In the genomic region with DNA sequence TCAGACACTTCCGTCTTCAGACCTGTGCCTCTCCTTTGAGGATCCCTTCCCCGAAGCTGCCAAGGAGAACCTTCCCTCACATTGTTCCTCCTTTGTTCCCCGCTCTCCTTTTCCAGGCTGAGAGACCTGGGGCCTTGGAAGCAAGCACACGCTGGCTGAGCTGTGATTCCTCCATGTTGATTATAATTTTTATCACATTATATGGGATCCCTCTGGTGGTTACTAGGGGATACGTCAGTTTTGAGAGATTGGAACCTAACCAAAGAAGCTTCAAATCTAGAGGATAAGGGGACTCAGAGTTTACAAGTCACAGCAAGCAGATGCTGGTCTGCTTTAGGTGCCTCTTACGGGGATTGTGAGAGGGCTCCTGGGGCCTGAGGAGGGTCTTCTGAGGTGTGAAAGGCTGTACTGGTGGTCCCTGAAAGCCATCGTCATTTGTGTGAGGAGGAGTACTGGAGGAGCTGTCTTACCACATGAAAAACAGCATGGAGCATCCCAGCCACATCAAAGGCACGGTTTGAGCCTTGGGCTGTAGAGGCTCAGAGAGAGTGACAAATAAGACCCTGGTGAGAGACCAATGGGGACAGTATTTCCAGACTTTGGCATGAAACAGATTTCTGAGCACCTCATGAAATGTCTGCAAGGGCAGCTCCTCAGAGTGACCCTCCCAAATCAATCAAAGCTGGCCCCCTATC, we compare ENCODE assay signal across 8 cellular contexts.
DNase-seq lines count a peak whose midpoint lies in the region; ATAC-seq and TF ChIP-seq lines count a peak whose summit lies in the region.

No MANE protein-coding gene starts in this region.

- no peak overlapping the region for H3K4me3 Mint-ChIP-seq in stimulated activated naive CD8-positive, alpha-beta T cell treated with anti-CD3 and anti-CD28 coated beads, Interleukin-15, amount 100 ng/mL, for 72 hours

- H3K36me3 ChIP-seq in heart left ventricle (no peaks in the 10 kb centered on the region), testis (ENCODE audit: low read depth, missing control alignments) (no peaks in the 10 kb centered on the region)

- H3K27me3 ChIP-seq in heart left ventricle (no peaks in the 10 kb centered on the region), testis (no peaks in the 10 kb centered on the region)

- peak overlapping the region; percentile 72 to 78 for H3K27ac Mint-ChIP-seq in stimulated activated naive CD8-positive, alpha-beta T cell treated with anti-CD3 and anti-CD28 coated beads, Interleukin-15, amount 100 ng/mL, for 72 hours

- intact Hi-C loops in heart left ventricle (cut with DNase I) (loop anchor here in 1 of 10 donors (5.0 kb wide), 1 partner anchor 233 kb away; no protein-coding TSS in a partner anchor), testis (cut with DNase I; ENCODE audit: low total_unique reads) (no loop called here)

- H3K9me3 ChIP-seq in heart left ventricle (no peaks in the 10 kb centered on the region), testis (no peaks in the 10 kb centered on the region)

- H3K27ac ChIP-seq in heart left ventricle (no peak overlapping the region), testis (no peak overlapping the region)

- TF ChIP-seq CTCF in heart left ventricle (IDR thresholded peaks at IDR 0.05) (peak in 9 of 12 donors; percentile 17 to 48 (median 32)), testis (IDR thresholded peaks at IDR 0.05) (peak; percentile 44 to 52 (median 50))

- H3K4me3 ChIP-seq in heart left ventricle = no peak overlapping the region
- no peak overlapping the region for H3K4me3 ChIP-seq in testis

- peaks cover 8% of the 10 kb centered on the region for H3K4me1 Mint-ChIP-seq in stimulated activated naive CD8-positive, alpha-beta T cell treated with anti-CD3 and anti-CD28 coated beads, Interleukin-15, amount 100 ng/mL, for 72 hours

- TF ChIP-seq POLR2A in heart left ventricle (IDR thresholded peaks at IDR 0.05) (no peak), testis (IDR thresholded peaks at IDR 0.05) (no peak)

- H3K27me3 Mint-ChIP-seq in stimulated activated naive CD8-positive, alpha-beta T cell treated with anti-CD3 and anti-CD28 coated beads, Interleukin-15, amount 100 ng/mL, for 72 hours = no peaks in the 10 kb centered on the region

- H3K9me3 Mint-ChIP-seq in stimulated activated naive CD8-positive, alpha-beta T cell treated with anti-CD3 and anti-CD28 coated beads, Interleukin-15, amount 100 ng/mL, for 72 hours = no peaks in the 10 kb centered on the region

- WGBS in heart left ventricle, 4 donors = 69 to 76% (median 72%) methylated on average over 8 of the region's 8 CpGs
- WGBS in testis, 2 donors = 59 to 64% methylated on average over 8 of the region's 8 CpGs

- H3K4me1 ChIP-seq in heart left ventricle (peaks cover 0 to 26% (median 0%) of the 10 kb centered on the region in 12 donors), testis (peaks cover 4% of the 10 kb centered on the region)

- DNase-seq in stimulated activated naive CD8-positive, alpha-beta T cell treated with anti-CD3 and anti-CD28 coated beads, Interleukin-15, amount 100 ng/mL, for 72 hours = no peak
- no peak for DNase-seq in stimulated activated naive CD8-positive, alpha-beta T cell treated with anti-CD3 and anti-CD28 coated beads, Interleukin-15, Interleukin-2, amounts not matched to agents 100 U/mL and 50 U/mL, for 24 hours
- DNase-seq in RPMI7951 (ENCODE audit: low read depth) (peak; percentile 58), heart left ventricle (no peak), testis (peak; percentile 23), iPS-NIHi11 (ENCODE audit: low spot score) (no peak)
- DNase-seq in activated CD4-positive, alpha-beta T cell treated with anti-CD3 and anti-CD28 coated beads, Interleukin-2, amount 50 U/mL, for 1 hour = no peak

- ATAC-seq in stimulated activated naive CD8-positive, alpha-beta T cell treated with anti-CD3 and anti-CD28 coated beads, Interleukin-15, amount 100 ng/mL, for 72 hours = no peak
- ATAC-seq in stimulated activated naive CD8-positive, alpha-beta T cell treated with anti-CD3 and anti-CD28 coated beads, Interleukin-15, Interleukin-2, amounts not matched to agents 100 U/mL and 50 U/mL, for 24 hours = no peak
- peak in 1 of 4 donors; percentile 64 for ATAC-seq in heart left ventricle
- ATAC-seq in GM18498 (IDR thresholded peaks at IDR 0.05; ENCODE audit: unreplicated experiment) = no peak

Comparison
In these comparisons a context has a peak if more than half of its experiments do, and no peak if none do; other contexts are left out.
1. DNase-seq: peak in RPMI7951 (single experiment) and testis (single experiment); none in stimulated activated naive CD8-positive, alpha-beta T cell treated with anti-CD3 and anti-CD28 coated beads, Interleukin-15, amount 100 ng/mL, for 72 hours (0 of 2), stimulated activated naive CD8-positive, alpha-beta T cell treated with anti-CD3 and anti-CD28 coated beads, Interleukin-15, Interleukin-2, amounts not matched to agents 100 U/mL and 50 U/mL, for 24 hours (single experiment), heart left ventricle (0 of 5), iPS-NIHi11 (single experiment) and activated CD4-positive, alpha-beta T cell treated with anti-CD3 and anti-CD28 coated beads, Interleukin-2, amount 50 U/mL, for 1 hour (single experiment).